ENCODE assay signal across 16 cellular contexts in the genomic region with DNA sequence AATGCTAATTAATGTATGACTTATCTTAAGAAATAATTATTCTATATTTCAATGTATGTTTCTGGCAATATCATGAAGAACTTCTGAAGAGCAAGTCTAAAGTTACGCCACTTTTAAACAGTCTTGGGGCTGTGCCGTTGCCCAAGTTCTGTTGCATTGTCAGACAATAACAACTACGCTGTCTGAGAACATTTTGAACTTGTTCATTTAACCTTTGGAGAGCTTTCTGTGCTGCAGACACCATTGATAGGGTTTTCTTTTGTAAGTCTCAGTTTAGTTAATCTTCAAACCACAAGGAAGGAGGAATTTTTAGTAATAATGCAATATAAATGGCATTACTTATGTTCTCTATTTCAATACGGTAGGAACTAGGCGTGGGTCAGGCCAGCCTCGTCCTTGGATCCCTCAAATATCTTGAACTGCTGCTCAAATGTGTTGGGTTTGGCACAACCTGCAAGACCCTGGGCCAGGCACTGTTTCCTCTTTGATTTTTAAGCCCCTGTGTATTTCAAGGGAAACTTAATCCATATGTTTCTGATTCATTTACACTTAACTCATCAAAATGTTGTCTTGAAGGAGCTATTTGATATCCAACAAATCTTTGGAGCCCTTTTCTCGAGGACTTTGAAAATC.
A peak's percentile ranks its signal among the peaks of the same experiment; 100 is the strongest.
DNase-seq lines count a peak whose midpoint lies in the region; ATAC-seq and TF ChIP-seq lines count a peak whose summit lies in the region.
"Had no signal": no experiment of that assay in that cellular context is flagged by ENCODE, and none has a peak within 500 bp of the region (broad histone marks: within the 10 kb centered on the region; RNA-seq: fewer than 3 reads in every experiment).

No MANE protein-coding gene starts in this region.

- peak overlapping the region in 2 of 3 experiments; percentile 22 to 34 for H3K27ac Mint-ChIP-seq in nephron
- H3K27ac Mint-ChIP-seq in natural killer cell treated with Interleukin-12 subunit alpha and Interleukin-12 subunit beta and Interleukin-15 and Interleukin-18, amount 100 ng/mL, for 72 hours, result no peak overlapping the region
- H3K27ac Mint-ChIP-seq: B cell; CD8-positive, alpha-beta T cell; GM23338 had no signal

- ATAC-seq in natural killer cell treated with Interleukin-12 subunit alpha and Interleukin-12 subunit beta and Interleukin-15 and Interleukin-18, amount 100 ng/mL, for 72 hours, result no peak
- ATAC-seq: CD8-positive, alpha-beta T cell; GM23338 had no signal

- peaks cover 12% of the 10 kb centered on the region for H3K9me3 Mint-ChIP-seq in nephron
- peaks cover under 1% of the 10 kb centered on the region for H3K9me3 Mint-ChIP-seq in natural killer cell treated with Interleukin-12 subunit alpha and Interleukin-12 subunit beta and Interleukin-15 and Interleukin-18, amount 100 ng/mL, for 72 hours
- H3K9me3 Mint-ChIP-seq: GM23338 had no signal

- H3K4me1 Mint-ChIP-seq in nephron, result peaks cover 5% of the 10 kb centered on the region
- no peaks in the 10 kb centered on the region for H3K4me1 Mint-ChIP-seq in natural killer cell treated with Interleukin-12 subunit alpha and Interleukin-12 subunit beta and Interleukin-15 and Interleukin-18, amount 100 ng/mL, for 72 hours (ENCODE audit: low read depth in 2 of 2)
- H3K4me1 Mint-ChIP-seq: B cell, GM23338 had no signal

- H3K36me3 Mint-ChIP-seq in nephron (ENCODE audit: low read depth), result no peaks in the 10 kb centered on the region
- H3K36me3 Mint-ChIP-seq in natural killer cell treated with Interleukin-12 subunit alpha and Interleukin-12 subunit beta and Interleukin-15 and Interleukin-18, amount 100 ng/mL, for 72 hours, result no peaks in the 10 kb centered on the region
- H3K36me3 Mint-ChIP-seq: CD8-positive, alpha-beta T cell had no signal

- no peaks in the 10 kb centered on the region for H3K27me3 Mint-ChIP-seq in nephron (ENCODE audit: low read depth)
- no peaks in the 10 kb centered on the region for H3K27me3 Mint-ChIP-seq in natural killer cell treated with Interleukin-12 subunit alpha and Interleukin-12 subunit beta and Interleukin-15 and Interleukin-18, amount 100 ng/mL, for 72 hours
- H3K27me3 Mint-ChIP-seq: B cell had no signal

- DNase-seq in choroid plexus epithelial cell (ENCODE audit: low read depth), result peak; percentile 80
- DNase-seq in fibroblast of the aortic adventitia (ENCODE audit: low read depth), result peak; percentile 46
- DNase-seq in activated T-cell treated with anti-CD3 and anti-CD28 coated beads for 4 hours, result no peak
- no peak for DNase-seq in natural killer cell treated with Interleukin-12 subunit alpha and Interleukin-12 subunit beta and Interleukin-15 and Interleukin-18, amount 100 ng/mL, for 72 hours (ENCODE audit: low spot score)
- no peak for DNase-seq in NCI-H146 treated with DMSO at 0.1 percent for 48 hours (lab: John Stamatoyannopoulos, UW; ENCODE audit: unreplicated experiment)
- DNase-seq in activated naive CD4-positive, alpha-beta T cell (lab: John Stamatoyannopoulos, UW), result no peak
- DNase-seq: 8988T; Calu3; CD8-positive, alpha-beta T cell; DMS79 treated with DMSO at 0.1 percent for 48 hours; GF-D8; HCEC 1CT had no signal

- H3K4me3 Mint-ChIP-seq in nephron, result no peak overlapping the region
- no peak overlapping the region for H3K4me3 Mint-ChIP-seq in natural killer cell treated with Interleukin-12 subunit alpha and Interleukin-12 subunit beta and Interleukin-15 and Interleukin-18, amount 100 ng/mL, for 72 hours
- H3K4me3 Mint-ChIP-seq: B cell; CD8-positive, alpha-beta T cell; GM23338 had no signal

- H3K4me3 ChIP-seq in choroid plexus epithelial cell (ENCODE audit: low read depth, low read length), result no peak overlapping the region
- no peak overlapping the region for H3K4me3 ChIP-seq in fibroblast of the aortic adventitia (ENCODE audit: low read depth, low read length)
- H3K4me3 ChIP-seq: BLaER1 treated with 17β-estradiol and CSF1 and Interleukin-3, amounts not matched to agents 10 nM and 100 nM; GM23338 had no signal

- TF ChIP-seq CTCF in choroid plexus epithelial cell (conservative IDR thresholded peaks at IDR 0.05; ENCODE audit: low read depth, low read length) (no peak), fibroblast of the aortic adventitia (IDR thresholded peaks at IDR 0.05; ENCODE audit: insufficient read depth, low read length) (no peak), nephron (IDR thresholded peaks at IDR 0.05; ENCODE audit: unreplicated experiment in 3 of 3) (no peak)

Comparison
In these comparisons a context has a peak if more than half of its experiments do, and no peak if none do; other contexts are left out.
1. DNase-seq: peak in choroid plexus epithelial cell (single experiment) and fibroblast of the aortic adventitia (single experiment); none in activated T-cell treated with anti-CD3 and anti-CD28 coated beads for 4 hours (single experiment), natural killer cell treated with Interleukin-12 subunit alpha and Interleukin-12 subunit beta and Interleukin-15 and Interleukin-18, amount 100 ng/mL, for 72 hours (single experiment), NCI-H146 treated with DMSO at 0.1 percent for 48 hours (single experiment) and activated naive CD4-positive, alpha-beta T cell (0 of 4).
2. H3K27ac Mint-ChIP-seq: peak in nephron (2 of 3); none in natural killer cell treated with Interleukin-12 subunit alpha and Interleukin-12 subunit beta and Interleukin-15 and Interleukin-18, amount 100 ng/mL, for 72 hours (0 of 2).